ENCODE assay signal across 9 cellular contexts in genomic region chrX:102832661-102833060, GRCh38.
A peak's percentile ranks its signal among the peaks of the same experiment; 100 is the strongest.
DNase-seq lines count a peak whose midpoint lies in the region; ATAC-seq and TF ChIP-seq lines count a peak whose summit lies in the region.
"Had no signal": no experiment of that assay in that cellular context is flagged by ENCODE, and none has a peak within 500 bp of the region (broad histone marks: within the 10 kb centered on the region; RNA-seq: fewer than 3 reads in every experiment).

No MANE protein-coding gene starts in this region.

- peaks cover 6% of the 10 kb centered on the region for H3K27me3 Mint-ChIP-seq in activated T-cell treated with anti-CD3 and anti-CD28 coated beads, Interleukin-2, amount 50 U/mL, for 72 hours (ENCODE audit: low read depth)

- no peaks in the 10 kb centered on the region for H3K9me3 Mint-ChIP-seq in activated T-cell treated with anti-CD3 and anti-CD28 coated beads, Interleukin-2, amount 50 U/mL, for 72 hours
- H3K9me3 Mint-ChIP-seq: activated T-helper 1 cell treated with anti-CD3 and anti-CD28 coated beads, Interleukin-12 subunit alpha, Interleukin-12 subunit beta, Interleukin-2, Interleukin-4 antibody, amounts not matched to agents 30 ng/mL and 10 ng/mL and 1 ng/mL, durations not matched to agents 14 hours and 24 hours and 36 hours had no signal

- H3K36me3 Mint-ChIP-seq in activated T-cell treated with anti-CD3 and anti-CD28 coated beads, Interleukin-2, amount 50 U/mL, for 72 hours (ENCODE audit: insufficient read depth in 2 of 2) = no peaks in the 10 kb centered on the region

- TF ChIP-seq CTCF in dorsolateral prefrontal cortex (IDR thresholded peaks at IDR 0.05 in 54 of 56, conservative IDR thresholded peaks at IDR 0.05 in 2 of 56; ENCODE audit: low read depth in 1 of 56, partially characterized antibody in 56 of 56) = no peak

- no peaks in the 10 kb centered on the region for H3K4me1 Mint-ChIP-seq in activated T-cell treated with anti-CD3 and anti-CD28 coated beads, Interleukin-2, amount 50 U/mL, for 72 hours (ENCODE audit: low read depth)

- DNase-seq in EL = peak; percentile 56
- peak; percentile 14 for DNase-seq in NCI-H2196 (lab: John Stamatoyannopoulos, UW; ENCODE audit: unreplicated experiment)
- DNase-seq in dorsolateral prefrontal cortex = peak in 6 of 10 donors; percentile 3 to 55 (median 44)
- peak in 34 of 56 donors; percentile 0 to 57 (median 4) for DNase-seq in nucleus accumbens (lab: John Stamatoyannopoulos, UW)
- DNase-seq in activated T-cell treated with anti-CD3 and anti-CD28 coated beads, Interleukin-2, amount 50 U/mL, for 72 hours = no peak
- DNase-seq in NCI-H2081 treated with DMSO at 0.1 percent for 48 hours (lab: John Stamatoyannopoulos, UW) = no peak
- DNase-seq in NCI-H1694 treated with DMSO at 0.1 percent for 48 hours (lab: John Stamatoyannopoulos, UW) = no peak

- ATAC-seq in activated T-cell treated with anti-CD3 and anti-CD28 coated beads, Interleukin-2, amount 50 U/mL, for 72 hours (replicated peaks in 1 of 2) = no peak
- ATAC-seq in HG03442 (IDR thresholded peaks at IDR 0.05; ENCODE audit: unreplicated experiment) = no peak

- H3K27ac Mint-ChIP-seq in activated T-cell treated with anti-CD3 and anti-CD28 coated beads, Interleukin-2, amount 50 U/mL, for 72 hours = no peak overlapping the region
- H3K27ac Mint-ChIP-seq: activated T-helper 1 cell treated with anti-CD3 and anti-CD28 coated beads, Interleukin-12 subunit alpha, Interleukin-12 subunit beta, Interleukin-2, Interleukin-4 antibody, amounts not matched to agents 30 ng/mL and 10 ng/mL and 1 ng/mL, durations not matched to agents 14 hours and 24 hours and 36 hours had no signal

- no peak overlapping the region for H3K4me3 Mint-ChIP-seq in activated T-cell treated with anti-CD3 and anti-CD28 coated beads, Interleukin-2, amount 50 U/mL, for 72 hours
- H3K4me3 Mint-ChIP-seq: activated T-helper 1 cell treated with anti-CD3 and anti-CD28 coated beads, Interleukin-12 subunit alpha, Interleukin-12 subunit beta, Interleukin-2, Interleukin-4 antibody, amounts not matched to agents 30 ng/mL and 10 ng/mL and 1 ng/mL, durations not matched to agents 14 hours and 24 hours and 36 hours had no signal

- H3K27me3 ChIP-seq in dorsolateral prefrontal cortex = peaks cover 0 to 55% (median 7%) of the 10 kb centered on the region in 45 donors

- H3K4me3 ChIP-seq in dorsolateral prefrontal cortex = no peak overlapping the region

- intact Hi-C loops in dorsolateral prefrontal cortex (cut with DNase I) = no loop called here

- H3K27ac ChIP-seq in dorsolateral prefrontal cortex = peak overlapping the region in 41 of 59 donors; percentile 20 to 81 (median 59)

Comparison
In these comparisons a context has a peak if more than half of its experiments do, and no peak if none do; other contexts are left out.
1. DNase-seq: peak in EL (single experiment), NCI-H2196 (single experiment), dorsolateral prefrontal cortex (6 of 10) and nucleus accumbens (34 of 56); none in activated T-cell treated with anti-CD3 and anti-CD28 coated beads, Interleukin-2, amount 50 U/mL, for 72 hours (0 of 2), NCI-H2081 treated with DMSO at 0.1 percent for 48 hours (single experiment) and NCI-H1694 treated with DMSO at 0.1 percent for 48 hours (single experiment).